Comparison of ENCODE assay signal across 11 cellular contexts in genomic region chr19:900302-901111, GRCh38. TPM values are rescaled to one million over a fixed set of nuclear protein-coding genes. Genes with fewer than 3 reads are reported as not detected.
DNase-seq lines count a peak whose midpoint lies in the region; ATAC-seq, FAIRE-seq and TF ChIP-seq lines count a peak whose summit lies in the region.
"Had no signal": no experiment of that assay in that cellular context is flagged by ENCODE, and none has a peak within 500 bp of the region (broad histone marks: within the 10 kb centered on the region; RNA-seq: fewer than 3 reads in every experiment).

No MANE protein-coding gene starts in this region.

- BruUV-seq in K562 (replicated peaks; lab: Mats Ljungman, UMichigan): no TSS peak

- no peak for TF ChIP-seq EP300 in K562 (IDR thresholded peaks at IDR 0.05; ENCODE audit: low read length)

- H2AFZ ChIP-seq in Karpas-422 (ENCODE audit: low read length): no peak overlapping the region
- no peak overlapping the region for H2AFZ ChIP-seq in K562 (ENCODE audit: low read depth, low read length)
- no peak overlapping the region for H2AFZ ChIP-seq in hepatocyte

- WGBS in K562 (ENCODE audit: insufficient coverage, low coverage, missing lambda C conversion rate): 17% methylated on average over 10 of the region's 30 CpGs
- WGBS in hepatocyte (ENCODE audit: low lambda C conversion rate, missing lambda C conversion rate): 96% methylated on average over 18 of the region's 30 CpGs

- ATAC-seq in K562 (peak; percentile 84), omental fat pad (ENCODE audit: low FRiP score) (peak; percentile 2)

- peaks cover 26% of the 10 kb centered on the region for H3K36me3 Mint-ChIP-seq in activated CD4-positive, alpha-beta T cell treated with anti-CD3 and anti-CD28 coated beads, Interleukin-2, amount 10 ng/mL, durations not matched to agents 7 days and 5 days (ENCODE audit: low read depth)

- intact Hi-C loops in K562 (cut with micrococcal nuclease): no loop called here

- TF ChIP-seq CTCF in K562 (IDR thresholded peaks at IDR 0.05 in 2 of 3, conservative IDR thresholded peaks at IDR 0.05 in 1 of 3; ENCODE audit: insufficient read depth in 2 of 3, low read depth in 1 of 3, low read length in 3 of 3) (no peak), omental fat pad (IDR thresholded peaks at IDR 0.05) (no peak), hepatocyte (IDR thresholded peaks at IDR 0.05; ENCODE audit: poor library complexity) (no peak)

- peak; percentile 43 for DNase-seq in activated CD4-positive, alpha-beta T cell treated with anti-CD3 and anti-CD28 coated beads, Interleukin-2, amount 10 ng/mL, durations not matched to agents 7 days and 5 days
- DNase-seq in activated CD4-positive, alpha-beta T cell treated with anti-CD3 and anti-CD28 coated beads, Interleukin-2, amount 50 U/mL, for 4 hours: no peak
- DNase-seq in Karpas-422: peak; percentile 82
- peak; percentile 88 to 96 (median 92) for DNase-seq in K562 (ENCODE audit: extremely low read depth in 1 of 4, low spot score in 3 of 4)
- no peak for DNase-seq in omental fat pad (ENCODE audit: low spot score)
- DNase-seq in NOMO-1 (lab: John Stamatoyannopoulos, UW; ENCODE audit: unreplicated experiment in 2 of 2): no peak
- DNase-seq in SKM-1 treated with dmso at 0.1 percent for 144 hours (lab: John Stamatoyannopoulos, UW; ENCODE audit: unreplicated experiment): no peak
- no peak for DNase-seq in hepatocyte (ENCODE audit: low spot score)
- DNase-seq: NCI-H146 had no signal

- no peak overlapping the region for H3K9ac ChIP-seq in Karpas-422 (ENCODE audit: low read length)
- H3K9ac ChIP-seq in K562 (ENCODE audit: insufficient read depth in 1 of 2, low read depth in 2 of 2, low read length in 2 of 2): peak overlapping the region in 1 of 2 experiments; percentile 85; a peak in 2 of 4 replicates

- H3K9me2 ChIP-seq in Karpas-422 (replicated peaks; ENCODE audit: insufficient read depth, low read length): no peaks in the 10 kb centered on the region
- no peaks in the 10 kb centered on the region for H3K9me2 ChIP-seq in hepatocyte (replicated peaks; ENCODE audit: insufficient read depth)

- H3K36me3 ChIP-seq in Karpas-422 (ENCODE audit: insufficient read depth, low read length): no peaks in the 10 kb centered on the region
- H3K36me3 ChIP-seq in K562 (ENCODE audit: control insufficient read depth, insufficient read depth, low read length): peaks cover 64% of the 10 kb centered on the region; the same call in 2 of the 3 replicates
- H3K36me3 ChIP-seq in hepatocyte (replicated peaks; ENCODE audit: insufficient read depth, low read depth): no peaks in the 10 kb centered on the region

- POLR2A ChIA-PET in activated CD4-positive, alpha-beta T cell treated with anti-CD3 and anti-CD28 coated beads, Interleukin-2, amount 10 ng/mL, durations not matched to agents 7 days and 5 days (lab: Charles Lee): no interaction called here
- POLR2A ChIA-PET in K562 (lab: Yijun Ruan, JAX): no interaction called here

- H3K27ac ChIP-seq in Karpas-422 (ENCODE audit: low read length) (no peak overlapping the region), K562 (ENCODE audit: extremely low read depth, low read depth, low read length) (peak overlapping the region; percentile 33; the same call in 2 of the 3 replicates), hepatocyte (no peak overlapping the region)

- peak overlapping the region; percentile 41 for H3K27ac Mint-ChIP-seq in activated CD4-positive, alpha-beta T cell treated with anti-CD3 and anti-CD28 coated beads, Interleukin-2, amount 10 ng/mL, durations not matched to agents 7 days and 5 days

- TF ChIP-seq RAD21 in K562 (CRISPR knock-in tag; conservative IDR thresholded peaks at IDR 0.05 in 1 of 2, IDR thresholded peaks at IDR 0.05 in 1 of 2): no peak

- H3K9me3 ChIP-seq in Karpas-422 (ENCODE audit: low read length): no peaks in the 10 kb centered on the region
- H3K9me3 ChIP-seq in K562 (replicated peaks; ENCODE audit: control insufficient read depth, insufficient read depth, low read depth, low read length): no peaks in the 10 kb centered on the region
- H3K9me3 ChIP-seq in hepatocyte (ENCODE audit: low read depth): no peaks in the 10 kb centered on the region

- peaks cover 17% of the 10 kb centered on the region; the same call in 1 of the 2 replicates for H4K20me1 ChIP-seq in Karpas-422 (ENCODE audit: insufficient read depth, low read depth, low read length)
- peaks cover 12% of the 10 kb centered on the region for H4K20me1 ChIP-seq in K562 (replicated peaks; ENCODE audit: control insufficient read depth, insufficient read depth, low read length)
- H4K20me1 ChIP-seq in hepatocyte (ENCODE audit: insufficient read depth, poor library complexity, severe bottlenecking): peaks cover 27% of the 10 kb centered on the region

- no peak overlapping the region for H3K4me3 Mint-ChIP-seq in activated CD4-positive, alpha-beta T cell treated with anti-CD3 and anti-CD28 coated beads, Interleukin-2, amount 10 ng/mL, durations not matched to agents 7 days and 5 days
- H3K4me3 Mint-ChIP-seq: CD8-positive, alpha-beta memory T cell had no signal

- H3K9me1 ChIP-seq in K562 (ENCODE audit: control insufficient read depth, insufficient read depth, low read length): peaks cover 5% of the 10 kb centered on the region

- no peaks in the 10 kb centered on the region for H3K27me3 Mint-ChIP-seq in activated CD4-positive, alpha-beta T cell treated with anti-CD3 and anti-CD28 coated beads, Interleukin-2, amount 10 ng/mL, durations not matched to agents 7 days and 5 days
- H3K27me3 Mint-ChIP-seq: CD8-positive, alpha-beta memory T cell had no signal

- peaks cover 23% of the 10 kb centered on the region for H3K4me1 Mint-ChIP-seq in activated CD4-positive, alpha-beta T cell treated with anti-CD3 and anti-CD28 coated beads, Interleukin-2, amount 10 ng/mL, durations not matched to agents 7 days and 5 days

- peaks cover 17% of the 10 kb centered on the region for H3K4me1 ChIP-seq in Karpas-422 (ENCODE audit: low read length)
- peaks cover 33 to 79% of the 10 kb centered on the region in 2 experiments for H3K4me1 ChIP-seq in K562 (replicated peaks in 1 of 2; ENCODE audit: control insufficient read depth in 2 of 2, insufficient read depth in 2 of 2, low read length in 2 of 2)
- no peaks in the 10 kb centered on the region for H3K4me1 ChIP-seq in hepatocyte (ENCODE audit: insufficient read depth)

- H3K9me3 Mint-ChIP-seq in activated CD4-positive, alpha-beta T cell treated with anti-CD3 and anti-CD28 coated beads, Interleukin-2, amount 10 ng/mL, durations not matched to agents 7 days and 5 days: no peaks in the 10 kb centered on the region
- H3K9me3 Mint-ChIP-seq: CD8-positive, alpha-beta memory T cell had no signal

- in situ Hi-C loops in K562 (cut with MboI): no loop called here

- H3K4me3 ChIP-seq in Karpas-422 (ENCODE audit: low read length) (no peak overlapping the region), K562 (peak overlapping the region; percentile 16; the same call in 1 of the 2 replicates), hepatocyte (no peak overlapping the region)

- H3K27me3 ChIP-seq in Karpas-422 (ENCODE audit: low read length) (no peaks in the 10 kb centered on the region), K562 (ENCODE audit: control insufficient read depth in 2 of 2, insufficient read depth in 2 of 2, low read length in 2 of 2) (no peaks in the 10 kb centered on the region), hepatocyte (no peaks in the 10 kb centered on the region)

- no peaks in the 10 kb centered on the region for H3K79me2 ChIP-seq in Karpas-422 (ENCODE audit: low read length)
- H3K79me2 ChIP-seq in K562 (ENCODE audit: control insufficient read depth, insufficient read depth, low read length): peaks cover 52% of the 10 kb centered on the region
- peaks cover 27% of the 10 kb centered on the region for H3K79me2 ChIP-seq in hepatocyte

- FAIRE-seq in K562 (lab: Jason Lieb, UNC): peak; percentile 89
- FAIRE-seq: endometrium had no signal

- H3K4me2 ChIP-seq in Karpas-422 (ENCODE audit: low read depth, low read length, poor library complexity, severe bottlenecking) (no peak overlapping the region), K562 (ENCODE audit: insufficient read depth, low read length) (peak overlapping the region; percentile 72), hepatocyte (no peak overlapping the region)

- peak; percentile 18; the same call in 1 of the 2 replicates for TF ChIP-seq POLR2A in K562 (conservative IDR thresholded peaks at IDR 0.05)

- CTCF ChIA-PET in activated CD4-positive, alpha-beta T cell treated with anti-CD3 and anti-CD28 coated beads, Interleukin-2, amount 10 ng/mL, durations not matched to agents 7 days and 5 days (lab: Charles Lee): no interaction called here
- CTCF ChIA-PET in K562 (lab: Yijun Ruan, JAX; ENCODE audit: low intra/inter-chr PET ratio): no interaction called here

RNA-seq across cellular contexts. Expression of gene RNU6-9, which starts 7.2 kb away (rescaled TPM):
- total RNA-seq in activated CD4-positive, alpha-beta T cell treated with anti-CD3 and anti-CD28 coated beads, Interleukin-2, amount 10 ng/mL, durations not matched to agents 7 days and 5 days: not detected
- not detected in 2 replicates for total RNA-seq in Karpas-422 (2014; rRNA removed; shearing (Covaris generic); ENCODE audit: low replicate concordance)
- total RNA-seq in K562 (2011; cell fraction: chromatin; rRNA removed; ENCODE audit: low replicate concordance): not detected in 2 replicates
- total RNA-seq in K562 (2011; cell fraction: nucleolus; rRNA removed): not detected in 2 replicates
- total RNA-seq in K562 (2011; cell fraction: nucleoplasm; rRNA removed): not detected in 2 replicates
- total RNA-seq in K562 (2014; rRNA removed) (not detected in 2 replicates), K562 (2014; rRNA removed; fragmentation: Illumina TruSeq; extraction: Trizol) (not detected in 2 replicates), K562 (2015; rRNA removed; fragmentation: Illumina TruSeq; extraction: Trizol) (not detected in 2 replicates), K562 (2021) (not detected in 2 replicates), omental fat pad (not detected), hepatocyte (not detected in 2 replicates)
- polyA plus RNA-seq in K562 (2011; rRNA removed) (not detected in 2 replicates), K562 (2014; fragmentation: Illumina TruSeq; extraction: Trizol) (not detected in 2 replicates), K562 (2014; fragmentation: Nextera tagmentation; extraction: Ambion mirVana) (not detected), K562 (2014; rRNA removed) (not detected in 2 replicates), hepatocyte (not detected in 2 replicates)
- not detected in 2 replicates for polyA plus RNA-seq in K562 (2011; cell fraction: cytosol; rRNA removed)
- not detected in 2 replicates for polyA plus RNA-seq in K562 (2011; cell fraction: nucleus; rRNA removed)
- polyA plus RNA-seq in K562 (2012): not detected in 2 replicates
- under 0.01 TPM in 2 replicates for polyA minus RNA-seq in K562 (2011; rRNA and poly(A)+ RNA removed)
- 667 TPM in 1 of 2 replicates, not detected in the other for polyA minus RNA-seq in K562 (2011; cell fraction: cytosol; rRNA and poly(A)+ RNA removed)
- polyA minus RNA-seq in K562 (2011; cell fraction: nucleus; rRNA and poly(A)+ RNA removed): under 0.01 TPM in 1 of 2 replicates, not detected in the other
- total RNA-seq: CD8-positive, alpha-beta memory T cell had no signal
- polyA plus RNA-seq: CD8-positive, alpha-beta memory T cell had no signal

RNA-seq across cellular contexts. Expression of gene MED16, which starts 7.5 kb away (rescaled TPM):
- total RNA-seq in activated CD4-positive, alpha-beta T cell treated with anti-CD3 and anti-CD28 coated beads, Interleukin-2, amount 10 ng/mL, durations not matched to agents 7 days and 5 days: 10 to 100 TPM; 72.5 to 88.1 TPM
- 10.8 and 14.1 TPM in 2 replicates for total RNA-seq in Karpas-422 (2014; rRNA removed; shearing (Covaris generic); ENCODE audit: low replicate concordance)
- 28.6 and 108 TPM in 2 replicates for total RNA-seq in K562 (2011; cell fraction: chromatin; rRNA removed; ENCODE audit: low replicate concordance)
- total RNA-seq in K562 (2011; cell fraction: nucleolus; rRNA removed): 71.0 and 80.0 TPM in 2 replicates
- 33.8 and 41.3 TPM in 2 replicates for total RNA-seq in K562 (2011; cell fraction: nucleoplasm; rRNA removed)
- 15.6 and 22.1 TPM in 2 replicates for total RNA-seq in K562 (2014; rRNA removed)
- total RNA-seq in K562 (2014; rRNA removed; fragmentation: Illumina TruSeq; extraction: Trizol): 1.2 and 1.8 TPM in 2 replicates
- 8.6 and 9.3 TPM in 2 replicates for total RNA-seq in K562 (2015; rRNA removed; fragmentation: Illumina TruSeq; extraction: Trizol)
- 59.6 and 59.9 TPM in 2 replicates for total RNA-seq in K562 (2021)
- 10.3 and 26.2 TPM in 2 replicates for polyA plus RNA-seq in K562 (2011; rRNA removed)
- 36.6 and 87.3 TPM in 2 replicates for polyA plus RNA-seq in K562 (2011; cell fraction: cytosol; rRNA removed)
- 34.7 and 60.1 TPM in 2 replicates for polyA plus RNA-seq in K562 (2011; cell fraction: nucleus; rRNA removed)
- polyA plus RNA-seq in K562 (2012): 34.1 and 52.5 TPM in 2 replicates
- polyA plus RNA-seq in K562 (2014; fragmentation: Illumina TruSeq; extraction: Trizol): 7.1 and 20.0 TPM in 2 replicates
- polyA plus RNA-seq in K562 (2014; fragmentation: Nextera tagmentation; extraction: Ambion mirVana): 1 to 10 TPM in 1 of 2 experiments, under 1 TPM in 1; 0.89 to 1.3 TPM
- polyA plus RNA-seq in K562 (2014; rRNA removed): 21.2 and 30.2 TPM in 2 replicates
- 10.3 and 15.6 TPM in 2 replicates for polyA minus RNA-seq in K562 (2011; rRNA and poly(A)+ RNA removed)
- polyA minus RNA-seq in K562 (2011; cell fraction: cytosol; rRNA and poly(A)+ RNA removed): 72.1 and 84.4 TPM in 2 replicates
- 33.7 and 37.4 TPM in 2 replicates for polyA minus RNA-seq in K562 (2011; cell fraction: nucleus; rRNA and poly(A)+ RNA removed)
- 10 to 100 TPM; 20.1 to 34.0 (median 24.5) TPM for total RNA-seq in omental fat pad
- 24.4 and 32.1 TPM in 2 replicates for total RNA-seq in hepatocyte
- polyA plus RNA-seq in hepatocyte: 80.9 and 111 TPM in 2 replicates

RNA-seq across cellular contexts. Expression of gene R3HDM4, which starts 12.5 kb away (rescaled TPM):
- total RNA-seq in activated CD4-positive, alpha-beta T cell treated with anti-CD3 and anti-CD28 coated beads, Interleukin-2, amount 10 ng/mL, durations not matched to agents 7 days and 5 days: 100 to 1,000 TPM; 120 to 121 TPM
- 41.9 and 43.8 TPM in 2 replicates for total RNA-seq in Karpas-422 (2014; rRNA removed; shearing (Covaris generic); ENCODE audit: low replicate concordance)
- 66.6 and 166 TPM in 2 replicates for total RNA-seq in K562 (2011; cell fraction: chromatin; rRNA removed; ENCODE audit: low replicate concordance)
- 109 and 113 TPM in 2 replicates for total RNA-seq in K562 (2011; cell fraction: nucleolus; rRNA removed)
- 92.6 and 119 TPM in 2 replicates for total RNA-seq in K562 (2011; cell fraction: nucleoplasm; rRNA removed)
- total RNA-seq in K562 (2014; rRNA removed): 63.2 and 75.6 TPM in 2 replicates
- total RNA-seq in K562 (2014; rRNA removed; fragmentation: Illumina TruSeq; extraction: Trizol): 21.4 and 26.2 TPM in 2 replicates
- 44.6 and 46.1 TPM in 2 replicates for total RNA-seq in K562 (2015; rRNA removed; fragmentation: Illumina TruSeq; extraction: Trizol)
- total RNA-seq in K562 (2021): 133 and 138 TPM in 2 replicates
- polyA plus RNA-seq in K562 (2011; rRNA removed): 59.0 and 93.9 TPM in 2 replicates
- polyA plus RNA-seq in K562 (2011; cell fraction: cytosol; rRNA removed): 105 and 207 TPM in 2 replicates
- 149 and 223 TPM in 2 replicates for polyA plus RNA-seq in K562 (2011; cell fraction: nucleus; rRNA removed)
- polyA plus RNA-seq in K562 (2012): 85.0 and 165 TPM in 2 replicates
- 87.6 and 109 TPM in 2 replicates for polyA plus RNA-seq in K562 (2014; fragmentation: Illumina TruSeq; extraction: Trizol)
- 1 to 10 TPM; 3.2 to 5.6 TPM for polyA plus RNA-seq in K562 (2014; fragmentation: Nextera tagmentation; extraction: Ambion mirVana)
- 140 and 154 TPM in 2 replicates for polyA plus RNA-seq in K562 (2014; rRNA removed)
- polyA minus RNA-seq in K562 (2011; rRNA and poly(A)+ RNA removed): 11.6 and 16.6 TPM in 2 replicates
- 30.8 and 60.9 TPM in 2 replicates for polyA minus RNA-seq in K562 (2011; cell fraction: cytosol; rRNA and poly(A)+ RNA removed)
- 22.8 and 25.2 TPM in 2 replicates for polyA minus RNA-seq in K562 (2011; cell fraction: nucleus; rRNA and poly(A)+ RNA removed)
- total RNA-seq in omental fat pad: 10 to 100 TPM; 27.1 to 55.2 (median 44.4) TPM
- total RNA-seq in hepatocyte: 42.2 and 44.1 TPM in 2 replicates
- polyA plus RNA-seq in hepatocyte: 86.6 and 88.2 TPM in 2 replicates

RNA-seq across cellular contexts. Expression of gene KISS1R, which starts 16.6 kb away (rescaled TPM):
- 1 to 10 TPM in 1 of 2 experiments, under 1 TPM in 1; 0.72 to 1.1 TPM for total RNA-seq in activated CD4-positive, alpha-beta T cell treated with anti-CD3 and anti-CD28 coated beads, Interleukin-2, amount 10 ng/mL, durations not matched to agents 7 days and 5 days
- total RNA-seq in Karpas-422 (2014; rRNA removed; shearing (Covaris generic); ENCODE audit: low replicate concordance): not detected in 2 replicates
- total RNA-seq in K562 (2011; cell fraction: chromatin; rRNA removed; ENCODE audit: low replicate concordance): 13.9 and 50.0 TPM in 2 replicates
- total RNA-seq in K562 (2011; cell fraction: nucleolus; rRNA removed): 79.5 and 104 TPM in 2 replicates
- 29.6 and 30.1 TPM in 2 replicates for total RNA-seq in K562 (2011; cell fraction: nucleoplasm; rRNA removed)
- total RNA-seq in K562 (2014; rRNA removed) (19.3 and 26.7 TPM in 2 replicates), K562 (2014; rRNA removed; fragmentation: Illumina TruSeq; extraction: Trizol) (0.80 and 1.1 TPM in 2 replicates), K562 (2015; rRNA removed; fragmentation: Illumina TruSeq; extraction: Trizol) (2.0 and 2.7 TPM in 2 replicates), K562 (2021) (36.2 and 39.4 TPM in 2 replicates), omental fat pad (under 1 TPM in 1 of 4 donors, not detected in 3; 0.24 TPM), hepatocyte (1.3 and 1.4 TPM in 2 replicates)
- polyA plus RNA-seq in K562 (2011; rRNA removed) (2.8 and 6.3 TPM in 2 replicates), K562 (2014; fragmentation: Illumina TruSeq; extraction: Trizol) (0.37 and 2.7 TPM in 2 replicates), K562 (2014; fragmentation: Nextera tagmentation; extraction: Ambion mirVana) (under 1 TPM; 0.55 to 0.75 TPM), K562 (2014; rRNA removed) (17.3 and 26.8 TPM in 2 replicates), hepatocyte (2.1 and 4.2 TPM in 2 replicates)
- 4.3 and 59.2 TPM in 2 replicates for polyA plus RNA-seq in K562 (2011; cell fraction: cytosol; rRNA removed)
- polyA plus RNA-seq in K562 (2011; cell fraction: nucleus; rRNA removed): 36.4 and 172 TPM in 2 replicates
- 6.9 and 23.9 TPM in 2 replicates for polyA plus RNA-seq in K562 (2012)
- 0.30 and 1.8 TPM in 2 replicates for polyA minus RNA-seq in K562 (2011; rRNA and poly(A)+ RNA removed)
- 5.8 and 14.1 TPM in 2 replicates for polyA minus RNA-seq in K562 (2011; cell fraction: cytosol; rRNA and poly(A)+ RNA removed)
- 5.8 and 22.6 TPM in 2 replicates for polyA minus RNA-seq in K562 (2011; cell fraction: nucleus; rRNA and poly(A)+ RNA removed)

RNA-seq across cellular contexts. Expression of gene ARID3A, which starts 25.3 kb away (rescaled TPM):
- total RNA-seq in activated CD4-positive, alpha-beta T cell treated with anti-CD3 and anti-CD28 coated beads, Interleukin-2, amount 10 ng/mL, durations not matched to agents 7 days and 5 days: 10 to 100 TPM; 25.8 to 28.4 TPM
- 2.0 and 4.6 TPM in 2 replicates for total RNA-seq in Karpas-422 (2014; rRNA removed; shearing (Covaris generic); ENCODE audit: low replicate concordance)
- 89.0 and 254 TPM in 2 replicates for total RNA-seq in K562 (2011; cell fraction: chromatin; rRNA removed; ENCODE audit: low replicate concordance)
- 180 and 206 TPM in 2 replicates for total RNA-seq in K562 (2011; cell fraction: nucleolus; rRNA removed)
- 120 and 121 TPM in 2 replicates for total RNA-seq in K562 (2011; cell fraction: nucleoplasm; rRNA removed)
- total RNA-seq in K562 (2014; rRNA removed): 55.2 and 62.0 TPM in 2 replicates
- total RNA-seq in K562 (2014; rRNA removed; fragmentation: Illumina TruSeq; extraction: Trizol): 14.8 and 16.4 TPM in 2 replicates
- 39.0 and 41.3 TPM in 2 replicates for total RNA-seq in K562 (2015; rRNA removed; fragmentation: Illumina TruSeq; extraction: Trizol)
- 97.2 and 118 TPM in 2 replicates for total RNA-seq in K562 (2021)
- polyA plus RNA-seq in K562 (2011; rRNA removed): 27.9 and 44.1 TPM in 2 replicates
- 43.2 and 88.8 TPM in 2 replicates for polyA plus RNA-seq in K562 (2011; cell fraction: cytosol; rRNA removed)
- 58.8 and 128 TPM in 2 replicates for polyA plus RNA-seq in K562 (2011; cell fraction: nucleus; rRNA removed)
- polyA plus RNA-seq in K562 (2012): 49.0 and 52.3 TPM in 2 replicates
- polyA plus RNA-seq in K562 (2014; fragmentation: Illumina TruSeq; extraction: Trizol): 31.2 and 62.4 TPM in 2 replicates
- 1 to 10 TPM; 1.4 to 2.0 TPM for polyA plus RNA-seq in K562 (2014; fragmentation: Nextera tagmentation; extraction: Ambion mirVana)
- 31.0 and 46.7 TPM in 2 replicates for polyA plus RNA-seq in K562 (2014; rRNA removed)
- polyA minus RNA-seq in K562 (2011; rRNA and poly(A)+ RNA removed): 36.2 and 53.3 TPM in 2 replicates
- 119 and 167 TPM in 2 replicates for polyA minus RNA-seq in K562 (2011; cell fraction: cytosol; rRNA and poly(A)+ RNA removed)
- 45.8 and 47.4 TPM in 2 replicates for polyA minus RNA-seq in K562 (2011; cell fraction: nucleus; rRNA and poly(A)+ RNA removed)
- 10 to 100 TPM in 2 of 4 donors, 1 to 10 TPM in 2; 3.7 to 15.1 (median 7.7) TPM for total RNA-seq in omental fat pad
- 95.9 and 122 TPM in 2 replicates for total RNA-seq in hepatocyte
- 180 and 203 TPM in 2 replicates for polyA plus RNA-seq in hepatocyte

Comparison
In these comparisons a context has a peak if more than half of its experiments do, and no peak if none do; other contexts are left out.
1. DNase-seq: peak in activated CD4-positive, alpha-beta T cell treated with anti-CD3 and anti-CD28 coated beads, Interleukin-2, amount 10 ng/mL, durations not matched to agents 7 days and 5 days (single experiment), Karpas-422 (single experiment) and K562 (4 of 4); none in activated CD4-positive, alpha-beta T cell treated with anti-CD3 and anti-CD28 coated beads, Interleukin-2, amount 50 U/mL, for 4 hours (0 of 2), omental fat pad (single experiment), NOMO-1 (0 of 2), SKM-1 treated with dmso at 0.1 percent for 144 hours (single experiment) and hepatocyte (single experiment).